Comparison of ENCODE assay signal across 1 cellular context in the genomic region with DNA sequence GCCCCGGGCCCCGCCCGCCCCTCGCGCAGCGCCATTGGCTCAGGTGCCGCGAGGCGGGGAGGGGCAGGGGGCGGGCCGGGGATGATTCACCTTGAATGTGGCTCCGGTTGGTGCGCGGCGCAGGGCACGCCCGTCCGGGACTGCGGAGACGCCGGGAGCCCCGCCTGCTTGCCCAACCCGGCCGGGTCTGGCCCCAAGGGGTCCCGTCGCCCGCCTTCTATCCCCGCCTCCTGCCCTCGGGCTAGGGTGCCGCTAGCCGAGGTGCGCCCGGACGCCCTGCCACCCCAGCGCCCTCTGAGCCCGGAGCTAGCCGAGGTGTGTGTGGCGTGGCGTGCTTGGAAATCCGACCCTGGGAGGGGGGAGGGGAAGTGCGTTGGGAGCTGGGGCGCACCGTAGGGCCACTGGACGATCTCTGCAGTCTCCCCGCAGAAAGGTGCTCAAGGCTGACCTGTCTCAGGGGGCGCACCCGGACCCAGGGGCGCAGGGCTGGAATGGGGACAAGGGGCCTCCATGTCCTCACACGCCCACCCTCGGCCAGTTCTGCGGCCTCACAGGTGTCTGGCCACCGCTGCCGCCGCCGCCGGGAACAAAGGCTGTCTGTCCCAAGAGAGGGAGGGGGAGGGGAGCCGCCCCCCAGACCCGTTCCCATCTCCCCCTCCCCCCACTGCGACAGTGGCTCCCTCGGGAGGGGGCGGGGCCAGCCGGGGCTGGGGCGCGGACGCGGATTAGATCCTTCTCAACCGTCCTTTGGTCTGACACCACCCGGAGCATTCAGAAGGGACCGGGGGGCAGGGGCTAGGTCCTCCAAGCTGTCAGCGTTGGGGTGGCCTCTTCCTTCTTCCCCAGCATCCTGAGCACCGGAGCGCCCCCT.
A peak's percentile ranks its signal among the peaks of the same experiment; 100 is the strongest.
TF ChIP-seq lines count a peak whose summit lies in the region.

No MANE protein-coding gene starts in this region.

TF ChIP-seq in K562, 482 proteins besides CTCF, POLR2A, EP300 and RAD21 (continued from another document and continues in another):
- TF ChIP-seq ZBTB40 (IDR thresholded peaks at IDR 0.05) (peak; percentile 51), ZBTB40 (CRISPR knock-in tag; IDR thresholded peaks at IDR 0.05) (no peak; the same call in 1 of the 2 replicates), HDAC8 (tag; IDR thresholded peaks at IDR 0.05) (no peak), E4F1 (CRISPR knock-in tag; IDR thresholded peaks at IDR 0.05; ENCODE audit: borderline replicate concordance) (no peak), ARHGAP35 (IDR thresholded peaks at IDR 0.05; ENCODE audit: partially characterized antibody) (no peak), TCFL5 (CRISPR knock-in tag; conservative IDR thresholded peaks at IDR 0.05) (no peak), ZBTB8A (IDR thresholded peaks at IDR 0.05; ENCODE audit: partially characterized antibody) (no peak), BRCA1 (IDR thresholded peaks at IDR 0.05) (no peak), BRCA1 (CRISPR knock-in tag; IDR thresholded peaks at IDR 0.05) (no peak), TARDBP (IDR thresholded peaks at IDR 0.05) (0 out of 2 replicates have a peak, but pooled peaks have one; percentile 42), TGIF2 (CRISPR knock-in tag; IDR thresholded peaks at IDR 0.05) (no peak; the same call in 1 of the 2 replicates), ZNF133 (CRISPR knock-in tag; IDR thresholded peaks at IDR 0.05) (no peak), ARNT (IDR thresholded peaks at IDR 0.05) (no peak), ILF3 (IDR thresholded peaks at IDR 0.05; ENCODE audit: borderline replicate concordance) (no peak), ASH1L (IDR thresholded peaks at IDR 0.05; ENCODE audit: borderline replicate concordance, low read depth, partially characterized antibody) (no peak), ZNF57 (CRISPR knock-in tag; IDR thresholded peaks at IDR 0.05) (no peak)
- TF ChIP-seq, protein P1, sequence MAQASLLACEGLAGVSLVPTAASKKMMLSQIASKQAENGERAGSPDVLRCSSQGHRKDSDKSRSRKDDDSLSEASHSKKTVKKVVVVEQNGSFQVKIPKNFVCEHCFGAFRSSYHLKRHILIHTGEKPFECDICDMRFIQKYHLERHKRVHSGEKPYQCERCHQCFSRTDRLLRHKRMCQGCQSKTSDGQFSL (CRISPR knock-in tag; IDR thresholded peaks at IDR 0.05) = 0 out of 2 replicates have a peak, but pooled peaks have one; percentile 43
- TF ChIP-seq, protein P1 (tag; IDR thresholded peaks at IDR 0.05) = no peak
- TF ChIP-seq, protein P2, sequence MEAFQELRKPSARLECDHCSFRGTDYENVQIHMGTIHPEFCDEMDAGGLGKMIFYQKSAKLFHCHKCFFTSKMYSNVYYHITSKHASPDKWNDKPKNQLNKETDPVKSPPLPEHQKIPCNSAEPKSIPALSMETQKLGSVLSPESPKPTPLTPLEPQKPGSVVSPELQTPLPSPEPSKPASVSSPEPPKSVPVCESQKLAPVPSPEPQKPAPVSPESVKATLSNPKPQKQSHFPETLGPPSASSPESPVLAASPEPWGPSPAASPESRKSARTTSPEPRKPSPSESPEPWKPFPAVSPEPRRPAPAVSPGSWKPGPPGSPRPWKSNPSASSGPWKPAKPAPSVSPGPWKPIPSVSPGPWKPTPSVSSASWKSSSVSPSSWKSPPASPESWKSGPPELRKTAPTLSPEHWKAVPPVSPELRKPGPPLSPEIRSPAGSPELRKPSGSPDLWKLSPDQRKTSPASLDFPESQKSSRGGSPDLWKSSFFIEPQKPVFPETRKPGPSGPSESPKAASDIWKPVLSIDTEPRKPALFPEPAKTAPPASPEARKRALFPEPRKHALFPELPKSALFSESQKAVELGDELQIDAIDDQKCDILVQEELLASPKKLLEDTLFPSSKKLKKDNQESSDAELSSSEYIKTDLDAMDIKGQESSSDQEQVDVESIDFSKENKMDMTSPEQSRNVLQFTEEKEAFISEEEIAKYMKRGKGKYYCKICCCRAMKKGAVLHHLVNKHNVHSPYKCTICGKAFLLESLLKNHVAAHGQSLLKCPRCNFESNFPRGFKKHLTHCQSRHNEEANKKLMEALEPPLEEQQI (IDR thresholded peaks at IDR 0.05) = no peak
- TF ChIP-seq, protein P3, sequence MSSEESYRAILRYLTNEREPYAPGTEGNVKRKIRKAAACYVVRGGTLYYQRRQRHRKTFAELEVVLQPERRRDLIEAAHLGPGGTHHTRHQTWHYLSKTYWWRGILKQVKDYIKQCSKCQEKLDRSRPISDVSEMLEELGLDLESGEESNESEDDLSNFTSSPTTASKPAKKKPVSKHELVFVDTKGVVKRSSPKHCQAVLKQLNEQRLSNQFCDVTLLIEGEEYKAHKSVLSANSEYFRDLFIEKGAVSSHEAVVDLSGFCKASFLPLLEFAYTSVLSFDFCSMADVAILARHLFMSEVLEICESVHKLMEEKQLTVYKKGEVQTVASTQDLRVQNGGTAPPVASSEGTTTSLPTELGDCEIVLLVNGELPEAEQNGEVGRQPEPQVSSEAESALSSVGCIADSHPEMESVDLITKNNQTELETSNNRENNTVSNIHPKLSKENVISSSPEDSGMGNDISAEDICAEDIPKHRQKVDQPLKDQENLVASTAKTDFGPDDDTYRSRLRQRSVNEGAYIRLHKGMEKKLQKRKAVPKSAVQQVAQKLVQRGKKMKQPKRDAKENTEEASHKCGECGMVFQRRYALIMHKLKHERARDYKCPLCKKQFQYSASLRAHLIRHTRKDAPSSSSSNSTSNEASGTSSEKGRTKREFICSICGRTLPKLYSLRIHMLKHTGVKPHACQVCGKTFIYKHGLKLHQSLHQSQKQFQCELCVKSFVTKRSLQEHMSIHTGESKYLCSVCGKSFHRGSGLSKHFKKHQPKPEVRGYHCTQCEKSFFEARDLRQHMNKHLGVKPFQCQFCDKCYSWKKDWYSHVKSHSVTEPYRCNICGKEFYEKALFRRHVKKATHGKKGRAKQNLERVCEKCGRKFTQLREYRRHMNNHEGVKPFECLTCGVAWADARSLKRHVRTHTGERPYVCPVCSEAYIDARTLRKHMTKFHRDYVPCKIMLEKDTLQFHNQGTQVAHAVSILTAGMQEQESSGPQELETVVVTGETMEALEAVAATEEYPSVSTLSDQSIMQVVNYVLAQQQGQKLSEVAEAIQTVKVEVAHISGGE (CRISPR knock-in tag; IDR thresholded peaks at IDR 0.05) = 0 out of 6 replicates have a peak, but pooled peaks of 1 of the 3 experiments have one; percentile 6
- TF ChIP-seq, protein P4, sequence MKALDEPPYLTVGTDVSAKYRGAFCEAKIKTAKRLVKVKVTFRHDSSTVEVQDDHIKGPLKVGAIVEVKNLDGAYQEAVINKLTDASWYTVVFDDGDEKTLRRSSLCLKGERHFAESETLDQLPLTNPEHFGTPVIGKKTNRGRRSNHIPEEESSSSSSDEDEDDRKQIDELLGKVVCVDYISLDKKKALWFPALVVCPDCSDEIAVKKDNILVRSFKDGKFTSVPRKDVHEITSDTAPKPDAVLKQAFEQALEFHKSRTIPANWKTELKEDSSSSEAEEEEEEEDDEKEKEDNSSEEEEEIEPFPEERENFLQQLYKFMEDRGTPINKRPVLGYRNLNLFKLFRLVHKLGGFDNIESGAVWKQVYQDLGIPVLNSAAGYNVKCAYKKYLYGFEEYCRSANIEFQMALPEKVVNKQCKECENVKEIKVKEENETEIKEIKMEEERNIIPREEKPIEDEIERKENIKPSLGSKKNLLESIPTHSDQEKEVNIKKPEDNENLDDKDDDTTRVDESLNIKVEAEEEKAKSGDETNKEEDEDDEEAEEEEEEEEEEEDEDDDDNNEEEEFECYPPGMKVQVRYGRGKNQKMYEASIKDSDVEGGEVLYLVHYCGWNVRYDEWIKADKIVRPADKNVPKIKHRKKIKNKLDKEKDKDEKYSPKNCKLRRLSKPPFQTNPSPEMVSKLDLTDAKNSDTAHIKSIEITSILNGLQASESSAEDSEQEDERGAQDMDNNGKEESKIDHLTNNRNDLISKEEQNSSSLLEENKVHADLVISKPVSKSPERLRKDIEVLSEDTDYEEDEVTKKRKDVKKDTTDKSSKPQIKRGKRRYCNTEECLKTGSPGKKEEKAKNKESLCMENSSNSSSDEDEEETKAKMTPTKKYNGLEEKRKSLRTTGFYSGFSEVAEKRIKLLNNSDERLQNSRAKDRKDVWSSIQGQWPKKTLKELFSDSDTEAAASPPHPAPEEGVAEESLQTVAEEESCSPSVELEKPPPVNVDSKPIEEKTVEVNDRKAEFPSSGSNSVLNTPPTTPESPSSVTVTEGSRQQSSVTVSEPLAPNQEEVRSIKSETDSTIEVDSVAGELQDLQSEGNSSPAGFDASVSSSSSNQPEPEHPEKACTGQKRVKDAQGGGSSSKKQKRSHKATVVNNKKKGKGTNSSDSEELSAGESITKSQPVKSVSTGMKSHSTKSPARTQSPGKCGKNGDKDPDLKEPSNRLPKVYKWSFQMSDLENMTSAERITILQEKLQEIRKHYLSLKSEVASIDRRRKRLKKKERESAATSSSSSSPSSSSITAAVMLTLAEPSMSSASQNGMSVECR (CRISPR knock-in tag; IDR thresholded peaks at IDR 0.05) = peak; percentile 92
- TF ChIP-seq, protein P5, sequence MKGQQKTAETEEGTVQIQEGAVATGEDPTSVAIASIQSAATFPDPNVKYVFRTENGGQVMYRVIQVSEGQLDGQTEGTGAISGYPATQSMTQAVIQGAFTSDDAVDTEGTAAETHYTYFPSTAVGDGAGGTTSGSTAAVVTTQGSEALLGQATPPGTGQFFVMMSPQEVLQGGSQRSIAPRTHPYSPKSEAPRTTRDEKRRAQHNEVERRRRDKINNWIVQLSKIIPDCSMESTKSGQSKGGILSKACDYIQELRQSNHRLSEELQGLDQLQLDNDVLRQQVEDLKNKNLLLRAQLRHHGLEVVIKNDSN (CRISPR knock-in tag; IDR thresholded peaks at IDR 0.05) = no peak; the same call in 1 of the 2 replicates
